In the genomic region with DNA sequence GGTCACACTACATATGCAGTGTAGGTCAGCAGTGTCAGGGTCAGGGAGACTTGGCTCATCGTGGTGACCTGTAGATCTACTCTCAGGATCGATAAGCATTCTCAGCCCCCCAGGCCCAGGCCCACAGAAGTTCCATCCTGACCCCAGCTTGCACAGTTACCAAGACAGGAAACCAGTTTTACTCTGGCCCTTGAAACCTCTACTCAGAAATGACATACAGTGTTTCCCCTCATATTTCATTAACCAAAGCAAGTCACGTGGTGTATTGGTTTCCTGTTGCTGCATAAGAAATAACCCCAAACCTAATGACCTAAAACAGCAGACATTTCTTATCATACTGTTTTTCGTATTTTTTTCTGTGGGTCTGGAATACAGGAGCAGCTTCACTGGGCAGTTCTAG, we compare ENCODE assay signal across 12 cellular contexts.
DNase-seq lines count a peak whose midpoint lies in the region; ATAC-seq, FAIRE-seq and TF ChIP-seq lines count a peak whose summit lies in the region.
"Had no signal": no experiment of that assay in that cellular context is flagged by ENCODE, and none has a peak within 500 bp of the region (broad histone marks: within the 10 kb centered on the region; RNA-seq: fewer than 3 reads in every experiment).

No MANE protein-coding gene starts in this region.

- H4K20me1 ChIP-seq in GM12878 (ENCODE audit: control insufficient read depth, insufficient read depth), result no peaks in the 10 kb centered on the region

- no peak for TF ChIP-seq EP300 in GM12878 (IDR thresholded peaks at IDR 0.05; ENCODE audit: borderline replicate concordance in 1 of 2, control insufficient read depth in 1 of 2, low read depth in 2 of 2, low read length in 2 of 2)

- H3K9ac ChIP-seq in GM12878 (ENCODE audit: control insufficient read depth, insufficient read depth, low read length), result no peak overlapping the region

- peaks cover 11% of the 10 kb centered on the region for H3K4me1 ChIP-seq in GM12878 (ENCODE audit: control insufficient read depth, insufficient read depth, low read length)
- H3K4me1 ChIP-seq: thyroid gland had no signal

- intact Hi-C loops in GM12878 (cut with micrococcal nuclease; ENCODE audit: unreplicated experiment), result loop anchor here (2.0 to 5.0 kb wide), 2 partner anchors 427 to 619 kb away; no protein-coding TSS in a partner anchor

- no peak overlapping the region for H3K4me2 ChIP-seq in GM12878 (ENCODE audit: control insufficient read depth, insufficient read depth)

- 3% methylated on average over 4 of the region's 4 CpGs for WGBS in GM12878 (ENCODE audit: insufficient coverage, insufficient replicate concordance, low lambda C conversion rate, missing lambda C conversion rate)

- TF ChIP-seq RAD21 in GM12878 (IDR thresholded peaks at IDR 0.05; ENCODE audit: insufficient read depth, low read depth, low read length), result no peak

- FAIRE-seq in GM12878 (lab: Jason Lieb, UNC) (peak; percentile 38), D721Med (lab: Jason Lieb, UNC) (no peak)
- FAIRE-seq: keratinocyte, TTC549 had no signal

- ATAC-seq in GM19467 (IDR thresholded peaks at IDR 0.05; ENCODE audit: unreplicated experiment) (peak; percentile 77), HG03432 (IDR thresholded peaks at IDR 0.05; ENCODE audit: unreplicated experiment) (peak; percentile 68), GM12878 (peak; percentile 83)

- H3K9me3 ChIP-seq in GM12878 (replicated peaks; ENCODE audit: control insufficient read depth, insufficient read depth, low read length), result peaks cover 2% of the 10 kb centered on the region; the same call in 1 of the 3 replicates
- H3K9me3 ChIP-seq: thyroid gland had no signal

- CTCF ChIA-PET in GM12878 (lab: Yijun Ruan, JAX), result interaction anchor here (0.6 to 1.7 kb wide), 6 partner anchors 18 to 390 kb away, joined by 3 to 6 read pairs (median 4); no protein-coding TSS in a partner anchor

- TF ChIP-seq POLR2A in GM12878 (IDR thresholded peaks at IDR 0.05; ENCODE audit: low read depth, low read length), result no peak

- RAD21 ChIA-PET in GM12878 (lab: Charles Lee; ENCODE audit: unreplicated experiment), result no interaction called here

- H3K27me3 ChIP-seq in GM12878 (replicated peaks in 1 of 2; ENCODE audit: control insufficient read depth in 2 of 2, insufficient read depth in 2 of 2, low read length in 1 of 2), result no peaks in the 10 kb centered on the region
- H3K27me3 ChIP-seq: thyroid gland had no signal

- H3K4me3 ChIP-seq in GM12878, result no peak overlapping the region
- H3K4me3 ChIP-seq: thyroid gland had no signal

- in situ Hi-C loops in GM13977 (cut with MboI; ENCODE audit: low pct_unique_long_range_greater_than_20kb, low sequenced_read_pairs, unreplicated experiment), result loop anchor here (10.0 to 25.0 kb wide), 3 partner anchors 149 to 617 kb away; no protein-coding TSS in a partner anchor
- in situ Hi-C loops in GM12878 (cut with MboI), result loop anchor here (5.0 kb wide), 3 partner anchors 132 to 622 kb away; no protein-coding TSS in a partner anchor

- SMC1A ChIA-PET in GM12878 (lab: Charles Lee; ENCODE audit: uncharacterized antibody, unreplicated experiment), result interaction anchor here (1.2 to 1.4 kb wide), 2 partner anchors 28 to 426 kb away, joined by 3 read pairs; no protein-coding TSS in a partner anchor

- no peak overlapping the region for H3K27ac ChIP-seq in GM12878 (ENCODE audit: control insufficient read depth, insufficient read depth)
- H3K27ac ChIP-seq: thyroid gland had no signal

- H2AFZ ChIP-seq in GM12878 (ENCODE audit: control insufficient read depth, low read depth, low read length), result no peak overlapping the region; the same call in 1 of the 2 replicates

- POLR2A ChIA-PET in GM12878 (lab: Charles Lee), result no interaction called here

- no peaks in the 10 kb centered on the region for H3K79me2 ChIP-seq in GM12878 (ENCODE audit: control insufficient read depth, insufficient read depth, low read length)

- no peaks in the 10 kb centered on the region for H3K36me3 ChIP-seq in GM12878 (ENCODE audit: control insufficient read depth in 2 of 2, insufficient read depth in 2 of 2, low read length in 1 of 2)
- H3K36me3 ChIP-seq: thyroid gland had no signal

- no TSS peak for BruUV-seq in GM12878 (replicated peaks; lab: Mats Ljungman, UMichigan)

- DNase-seq in GM13977 (ENCODE audit: low spot score) (peak; percentile 35), GM12878 (ENCODE audit: low read depth, low spot score) (no peak), NCI-H1417 treated with DMSO at 0.1 percent for 48 hours (lab: John Stamatoyannopoulos, UW) (no peak), GF-D8 (lab: John Stamatoyannopoulos, UW) (no peak), D721Med (ENCODE audit: insufficient read length, low spot score) (no peak), NCI-H345 treated with DMSO at 0.1 percent for 48 hours (lab: John Stamatoyannopoulos, UW; ENCODE audit: unreplicated experiment) (no peak)
- DNase-seq: NCI-H1092, thyroid gland had no signal

- no peak for TF ChIP-seq CTCF in GM13977 (IDR thresholded peaks at IDR 0.05; ENCODE audit: extremely low read depth, insufficient read depth, missing control alignments)
- TF ChIP-seq CTCF in GM12878 (IDR thresholded peaks at IDR 0.05 in 2 of 3, conservative IDR thresholded peaks at IDR 0.05 in 1 of 3; ENCODE audit: control insufficient read depth in 2 of 3, extremely low read depth in 1 of 3, insufficient read depth in 1 of 3, low read depth in 3 of 3, low read length in 3 of 3), result no peak
- no peak for TF ChIP-seq CTCF in D721Med (IDR thresholded peaks at IDR 0.05; ENCODE audit: insufficient read depth, missing control alignments)

TF ChIP-seq in GM12878, 131 proteins besides CTCF, POLR2A, EP300 and RAD21 (continues in another document):
- TF ChIP-seq, protein P1, sequence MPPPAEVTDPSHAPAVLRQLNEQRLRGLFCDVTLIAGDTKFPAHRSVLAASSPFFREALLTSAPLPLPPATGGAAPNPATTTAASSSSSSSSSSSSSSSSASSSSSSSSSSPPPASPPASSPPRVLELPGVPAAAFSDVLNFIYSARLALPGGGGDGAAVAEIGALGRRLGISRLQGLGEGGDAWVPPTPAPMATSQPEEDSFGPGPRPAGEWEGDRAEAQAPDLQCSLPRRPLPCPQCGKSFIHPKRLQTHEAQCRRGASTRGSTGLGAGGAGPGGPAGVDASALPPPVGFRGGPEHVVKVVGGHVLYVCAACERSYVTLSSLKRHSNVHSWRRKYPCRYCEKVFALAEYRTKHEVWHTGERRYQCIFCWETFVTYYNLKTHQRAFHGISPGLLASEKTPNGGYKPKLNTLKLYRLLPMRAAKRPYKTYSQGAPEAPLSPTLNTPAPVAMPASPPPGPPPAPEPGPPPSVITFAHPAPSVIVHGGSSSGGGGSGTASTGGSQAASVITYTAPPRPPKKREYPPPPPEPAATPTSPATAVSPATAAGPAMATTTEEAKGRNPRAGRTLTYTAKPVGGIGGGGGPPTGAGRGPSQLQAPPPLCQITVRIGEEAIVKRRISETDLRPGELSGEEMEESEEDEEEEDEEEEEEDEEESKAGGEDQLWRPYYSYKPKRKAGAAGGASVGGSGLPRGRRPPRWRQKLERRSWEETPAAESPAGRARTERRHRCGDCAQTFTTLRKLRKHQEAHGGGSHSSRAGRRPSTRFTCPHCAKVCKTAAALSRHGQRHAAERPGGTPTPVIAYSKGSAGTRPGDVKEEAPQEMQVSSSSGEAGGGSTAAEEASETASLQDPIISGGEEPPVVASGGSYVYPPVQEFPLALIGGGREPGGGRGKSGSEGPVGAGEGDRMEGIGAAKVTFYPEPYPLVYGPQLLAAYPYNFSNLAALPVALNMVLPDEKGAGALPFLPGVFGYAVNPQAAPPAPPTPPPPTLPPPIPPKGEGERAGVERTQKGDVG (CRISPR knock-in tag; IDR thresholded peaks at IDR 0.05), result no peak
- no peak for TF ChIP-seq DPF2 (IDR thresholded peaks at IDR 0.05)
- TF ChIP-seq, protein P2, sequence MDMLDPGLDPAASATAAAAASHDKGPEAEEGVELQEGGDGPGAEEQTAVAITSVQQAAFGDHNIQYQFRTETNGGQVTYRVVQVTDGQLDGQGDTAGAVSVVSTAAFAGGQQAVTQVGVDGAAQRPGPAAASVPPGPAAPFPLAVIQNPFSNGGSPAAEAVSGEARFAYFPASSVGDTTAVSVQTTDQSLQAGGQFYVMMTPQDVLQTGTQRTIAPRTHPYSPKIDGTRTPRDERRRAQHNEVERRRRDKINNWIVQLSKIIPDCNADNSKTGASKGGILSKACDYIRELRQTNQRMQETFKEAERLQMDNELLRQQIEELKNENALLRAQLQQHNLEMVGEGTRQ (IDR thresholded peaks at IDR 0.05; ENCODE audit: borderline replicate concordance, low read depth, low read length), result peak; percentile 8; the same call in 1 of the 2 replicates
- no peak for TF ChIP-seq STAT3 (IDR thresholded peaks at IDR 0.05; ENCODE audit: low read depth, low read length)
- TF ChIP-seq ESRRA (IDR thresholded peaks at IDR 0.05; ENCODE audit: low read length), result no peak
- TF ChIP-seq ZBED1 (IDR thresholded peaks at IDR 0.05; ENCODE audit: borderline replicate concordance), result no peak
- TF ChIP-seq CHD4 (IDR thresholded peaks at IDR 0.05), result no peak
- no peak for TF ChIP-seq LARP7 (IDR thresholded peaks at IDR 0.05)
- peak; percentile 23; the same call in 1 of the 2 replicates for TF ChIP-seq GABPA (IDR thresholded peaks at IDR 0.05; ENCODE audit: low read depth)
- TF ChIP-seq ZNF622 (IDR thresholded peaks at IDR 0.05), result no peak
- peak; percentile 65 for TF ChIP-seq RUNX3 (IDR thresholded peaks at IDR 0.05; ENCODE audit: low read length)
- TF ChIP-seq, protein P3, sequence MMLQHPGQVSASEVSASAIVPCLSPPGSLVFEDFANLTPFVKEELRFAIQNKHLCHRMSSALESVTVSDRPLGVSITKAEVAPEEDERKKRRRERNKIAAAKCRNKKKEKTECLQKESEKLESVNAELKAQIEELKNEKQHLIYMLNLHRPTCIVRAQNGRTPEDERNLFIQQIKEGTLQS (IDR thresholded peaks at IDR 0.05; ENCODE audit: borderline replicate concordance, extremely low read depth, low read depth, low read length), result no peak
- no peak for TF ChIP-seq NR2F1 (conservative IDR thresholded peaks at IDR 0.05)
- no peak for TF ChIP-seq PAX8 (IDR thresholded peaks at IDR 0.05)
- TF ChIP-seq RAD51 (IDR thresholded peaks at IDR 0.05), result peak; percentile 88
- 0 out of 4 replicates have a peak, but pooled peaks have one; percentile 16 to 21 for TF ChIP-seq BHLHE40 (IDR thresholded peaks at IDR 0.05; ENCODE audit: borderline replicate concordance in 1 of 2, low read depth in 2 of 2, low read length in 1 of 2)
- no peak for TF ChIP-seq MYB (IDR thresholded peaks at IDR 0.05; ENCODE audit: borderline replicate concordance, low read depth, low read length)
- no peak for TF ChIP-seq CBFB (IDR thresholded peaks at IDR 0.05; ENCODE audit: low read depth)
- no peak for TF ChIP-seq RBBP5 (conservative IDR thresholded peaks at IDR 0.05)
